ENCODE assay signal across 18 cellular contexts in genomic region chr1:99784809-99785255, GRCh38. TPM values are rescaled to one million over a fixed set of nuclear protein-coding genes. Genes with fewer than 3 reads are reported as not detected.
DNase-seq lines count a peak whose midpoint lies in the region; ATAC-seq and TF ChIP-seq lines count a peak whose summit lies in the region.
"Had no signal": no experiment of that assay in that cellular context is flagged by ENCODE, and none has a peak within 500 bp of the region (broad histone marks: within the 10 kb centered on the region; RNA-seq: fewer than 3 reads in every experiment).

No MANE protein-coding gene starts in this region.

- H3K27me3 ChIP-seq in naive thymus-derived CD4-positive, alpha-beta T cell (ENCODE audit: control insufficient read depth in 2 of 2, insufficient read depth in 2 of 2, low read length in 2 of 2) = no peaks in the 10 kb centered on the region
- H3K27me3 ChIP-seq: pancreas had no signal

- no peak for DNase-seq in activated CD4-positive, alpha-beta memory T cell treated with anti-CD3 and anti-CD28 coated beads, Interleukin-2, amount 10 ng/mL, durations not matched to agents 7 days and 5 days
- no peak for DNase-seq in activated CD4-positive, alpha-beta memory T cell treated with anti-CD3 and anti-CD28 coated beads for 36 hours
- DNase-seq in T-cell (no peak), SW480 (ENCODE audit: low spot score) (no peak), mesenteric fat pad (ENCODE audit: low spot score) (no peak)
- DNase-seq in naive thymus-derived CD4-positive, alpha-beta T cell = peak in 7 of 9 donors; percentile 12 to 53 (median 35)
- DNase-seq: DMS 273 treated with DMSO at 0.1 percent for 48 hours, foreskin fibroblast, midbrain, NCI-H1417 treated with DMSO at 0.1 percent for 48 hours, NCI-H524 treated with DMSO at 0.1 percent for 48 hours, pancreas, Right ventricle myocardium superior had no signal

- peaks cover 56% of the 10 kb centered on the region for H3K27me3 Mint-ChIP-seq in activated CD4-positive, alpha-beta memory T cell treated with anti-CD3 and anti-CD28 coated beads, Interleukin-2, amount 10 ng/mL, durations not matched to agents 7 days and 5 days
- H3K27me3 Mint-ChIP-seq in activated CD4-positive, alpha-beta memory T cell treated with anti-CD3 and anti-CD28 coated beads for 36 hours = peaks cover 25% of the 10 kb centered on the region
- peaks cover 2 to 14% of the 10 kb centered on the region in 2 donors for H3K27me3 Mint-ChIP-seq in T-cell
- H3K27me3 Mint-ChIP-seq in naive thymus-derived CD4-positive, alpha-beta T cell = peaks cover 32 to 59% (median 45%) of the 10 kb centered on the region in 5 donors
- H3K27me3 Mint-ChIP-seq: type B pancreatic cell had no signal

- peaks cover 23% of the 10 kb centered on the region for H3K4me1 Mint-ChIP-seq in activated CD4-positive, alpha-beta memory T cell treated with anti-CD3 and anti-CD28 coated beads, Interleukin-2, amount 10 ng/mL, durations not matched to agents 7 days and 5 days
- H3K4me1 Mint-ChIP-seq in activated CD4-positive, alpha-beta memory T cell treated with anti-CD3 and anti-CD28 coated beads for 36 hours (ENCODE audit: low read depth) = peaks cover 19% of the 10 kb centered on the region
- H3K4me1 Mint-ChIP-seq in T-cell = peaks cover 12 to 24% (median 19%) of the 10 kb centered on the region in 3 donors
- H3K4me1 Mint-ChIP-seq in naive thymus-derived CD4-positive, alpha-beta T cell = peaks cover 9 to 22% (median 14%) of the 10 kb centered on the region in 7 donors

- no peak for TF ChIP-seq POLR2A in GM18505 (IDR thresholded peaks at IDR 0.05; ENCODE audit: borderline replicate concordance, extremely low read depth, insufficient read depth, insufficient read length)

- H3K36me3 ChIP-seq in naive thymus-derived CD4-positive, alpha-beta T cell (ENCODE audit: control insufficient read depth in 2 of 3, insufficient read depth in 3 of 3, low read length in 3 of 3) = no peaks in the 10 kb centered on the region
- H3K36me3 ChIP-seq: pancreas had no signal

- peaks cover 3% of the 10 kb centered on the region for H3K36me3 Mint-ChIP-seq in activated CD4-positive, alpha-beta memory T cell treated with anti-CD3 and anti-CD28 coated beads, Interleukin-2, amount 10 ng/mL, durations not matched to agents 7 days and 5 days (ENCODE audit: low read depth)
- H3K36me3 Mint-ChIP-seq in activated CD4-positive, alpha-beta memory T cell treated with anti-CD3 and anti-CD28 coated beads for 36 hours = no peaks in the 10 kb centered on the region
- H3K36me3 Mint-ChIP-seq in T-cell = no peaks in the 10 kb centered on the region
- no peaks in the 10 kb centered on the region for H3K36me3 Mint-ChIP-seq in naive thymus-derived CD4-positive, alpha-beta T cell
- H3K36me3 Mint-ChIP-seq: IgD-negative memory B cell had no signal

- H3K4me3 ChIP-seq in naive thymus-derived CD4-positive, alpha-beta T cell (ENCODE audit: low read length) = no peak overlapping the region
- H3K4me3 ChIP-seq: A549, pancreas had no signal

- H3K4me1 ChIP-seq in naive thymus-derived CD4-positive, alpha-beta T cell (ENCODE audit: control insufficient read depth in 2 of 2, insufficient read depth in 2 of 2, low read length in 2 of 2) = peaks cover 11 to 14% of the 10 kb centered on the region in 2 donors
- H3K4me1 ChIP-seq: A549, pancreas had no signal

- no peak overlapping the region for H3K27ac Mint-ChIP-seq in activated CD4-positive, alpha-beta memory T cell treated with anti-CD3 and anti-CD28 coated beads, Interleukin-2, amount 10 ng/mL, durations not matched to agents 7 days and 5 days
- no peak overlapping the region for H3K27ac Mint-ChIP-seq in activated CD4-positive, alpha-beta memory T cell treated with anti-CD3 and anti-CD28 coated beads for 36 hours
- H3K27ac Mint-ChIP-seq in T-cell = no peak overlapping the region
- peak overlapping the region in 2 of 9 donors; percentile 21 to 40 for H3K27ac Mint-ChIP-seq in naive thymus-derived CD4-positive, alpha-beta T cell
- H3K27ac Mint-ChIP-seq: type B pancreatic cell had no signal

- POLR2A ChIA-PET in activated CD4-positive, alpha-beta memory T cell treated with anti-CD3 and anti-CD28 coated beads, Interleukin-2, amount 10 ng/mL, durations not matched to agents 7 days and 5 days (lab: Charles Lee) = no interaction called here
- POLR2A ChIA-PET in activated CD4-positive, alpha-beta memory T cell treated with anti-CD3 and anti-CD28 coated beads for 36 hours (lab: Charles Lee) = no interaction called here
- POLR2A ChIA-PET in T-cell (lab: Charles Lee) = interaction anchor here in 1 of 2 donors (0.6 kb wide), 1 partner anchor 184 kb away, joined by 3 read pairs; no protein-coding TSS in a partner anchor
- POLR2A ChIA-PET in naive thymus-derived CD4-positive, alpha-beta T cell (lab: Charles Lee) = no interaction called here

- no peaks in the 10 kb centered on the region for H3K9me3 Mint-ChIP-seq in activated CD4-positive, alpha-beta memory T cell treated with anti-CD3 and anti-CD28 coated beads, Interleukin-2, amount 10 ng/mL, durations not matched to agents 7 days and 5 days
- H3K9me3 Mint-ChIP-seq in activated CD4-positive, alpha-beta memory T cell treated with anti-CD3 and anti-CD28 coated beads for 36 hours = no peaks in the 10 kb centered on the region
- no peaks in the 10 kb centered on the region for H3K9me3 Mint-ChIP-seq in T-cell
- peaks cover 0 to 4% (median 0%) of the 10 kb centered on the region in 11 donors for H3K9me3 Mint-ChIP-seq in naive thymus-derived CD4-positive, alpha-beta T cell
- H3K9me3 Mint-ChIP-seq: IgD-negative memory B cell, type B pancreatic cell had no signal

- no peaks in the 10 kb centered on the region for H3K9me3 ChIP-seq in naive thymus-derived CD4-positive, alpha-beta T cell (ENCODE audit: control insufficient read depth in 2 of 3, low read length in 3 of 3)
- H3K9me3 ChIP-seq: A549, pancreas had no signal

- intact Hi-C loops in activated CD4-positive, alpha-beta memory T cell treated with anti-CD3 and anti-CD28 coated beads for 36 hours (cut with micrococcal nuclease) = no loop called here
- intact Hi-C loops in naive thymus-derived CD4-positive, alpha-beta T cell (cut with micrococcal nuclease) = no loop called here

- H3K4me3 Mint-ChIP-seq in activated CD4-positive, alpha-beta memory T cell treated with anti-CD3 and anti-CD28 coated beads, Interleukin-2, amount 10 ng/mL, durations not matched to agents 7 days and 5 days = peak overlapping the region; percentile 19
- no peak overlapping the region for H3K4me3 Mint-ChIP-seq in activated CD4-positive, alpha-beta memory T cell treated with anti-CD3 and anti-CD28 coated beads for 36 hours
- peak overlapping the region; percentile 16 to 35 (median 32) for H3K4me3 Mint-ChIP-seq in T-cell
- peak overlapping the region in 7 of 10 donors; percentile 26 to 62 (median 50) for H3K4me3 Mint-ChIP-seq in naive thymus-derived CD4-positive, alpha-beta T cell
- H3K4me3 Mint-ChIP-seq: type B pancreatic cell had no signal

- H3K27ac ChIP-seq in naive thymus-derived CD4-positive, alpha-beta T cell (ENCODE audit: low read depth, low read length) = no peak overlapping the region
- H3K27ac ChIP-seq: A549, pancreas had no signal

- CTCF ChIA-PET in activated CD4-positive, alpha-beta memory T cell treated with anti-CD3 and anti-CD28 coated beads, Interleukin-2, amount 10 ng/mL, durations not matched to agents 7 days and 5 days (lab: Charles Lee) = no interaction called here
- CTCF ChIA-PET in activated CD4-positive, alpha-beta memory T cell treated with anti-CD3 and anti-CD28 coated beads for 36 hours (lab: Charles Lee) = interaction anchor here (0.6 to 0.8 kb wide), 2 partner anchors 19 to 379 kb away, joined by 3 to 4 read pairs; no protein-coding TSS in a partner anchor
- CTCF ChIA-PET in T-cell (lab: Charles Lee) = no interaction called here
- CTCF ChIA-PET in naive thymus-derived CD4-positive, alpha-beta T cell (lab: Charles Lee) = no interaction called here

- peak; percentile 25 for ATAC-seq in GM21528 (IDR thresholded peaks at IDR 0.05; ENCODE audit: low FRiP score, unreplicated experiment)
- ATAC-seq in T-cell (replicated peaks in 1 of 4) = peak in 1 of 4 experiments; percentile 73
- peak; percentile 27 for ATAC-seq in naive thymus-derived CD4-positive, alpha-beta T cell
- no peak for ATAC-seq in GM18505 (IDR thresholded peaks at IDR 0.05; ENCODE audit: unreplicated experiment)
- ATAC-seq: A549, pancreas had no signal

RNA-seq across cellular contexts. Expression of gene FRRS1, which starts 18.4 kb away (rescaled TPM):
- 1 to 10 TPM; 1.2 to 1.7 TPM for total RNA-seq in activated CD4-positive, alpha-beta memory T cell treated with anti-CD3 and anti-CD28 coated beads, Interleukin-2, amount 10 ng/mL, durations not matched to agents 7 days and 5 days
- total RNA-seq in activated CD4-positive, alpha-beta memory T cell treated with anti-CD3 and anti-CD28 coated beads for 36 hours = under 1 TPM; 0.64 to 0.77 TPM
- total RNA-seq in T-cell (1 to 10 TPM in 1 of 5 donors, under 1 TPM in 3, not detected in 1; 0.20 to 1.2 (median 0.45) TPM), mesenteric fat pad (6.0 TPM)
- 1 to 10 TPM in 1 of 5 experiments, under 1 TPM in 4; 0.22 to 1.4 (median 0.63) TPM for total RNA-seq in naive thymus-derived CD4-positive, alpha-beta T cell
- under 1 TPM in 1 of 2 donors, not detected in 1; 0.10 TPM for polyA plus RNA-seq in naive thymus-derived CD4-positive, alpha-beta T cell

Comparison
In these comparisons a context has a peak if more than half of its experiments do, and no peak if none do; other contexts are left out.
1. DNase-seq: peak in naive thymus-derived CD4-positive, alpha-beta T cell (7 of 9); none in activated CD4-positive, alpha-beta memory T cell treated with anti-CD3 and anti-CD28 coated beads, Interleukin-2, amount 10 ng/mL, durations not matched to agents 7 days and 5 days (single experiment), activated CD4-positive, alpha-beta memory T cell treated with anti-CD3 and anti-CD28 coated beads for 36 hours (single experiment), T-cell (0 of 34), SW480 (single experiment) and mesenteric fat pad (single experiment).